Comparison of ENCODE assay signal across 8 cellular contexts in genomic region chr11:64245797-64246623, GRCh38. TPM values are rescaled to one million over a fixed set of nuclear protein-coding genes. Genes with fewer than 3 reads are reported as not detected.
A peak's percentile ranks its signal among the peaks of the same experiment; 100 is the strongest.
DNase-seq lines count a peak whose midpoint lies in the region; ATAC-seq and TF ChIP-seq lines count a peak whose summit lies in the region.

No MANE protein-coding gene starts in this region.

- intact Hi-C loops in left ventricle myocardium inferior (cut with micrococcal nuclease) = no loop called here

- peak in 1 of 2 donors; percentile 55 for ATAC-seq in activated naive CD4-positive, alpha-beta T cell treated with anti-CD3 and anti-CD28 coated beads, Interleukin-2, amount 50 U/mL, for 72 hours

- H3K36me3 ChIP-seq in SJSA1 (peaks cover 44% of the 10 kb centered on the region), left ventricle myocardium inferior (peaks cover 14% of the 10 kb centered on the region)

- POLR2A ChIA-PET in AG04450 (lab: Yijun Ruan, JAX) = interaction anchor here (0.5 to 1.9 kb wide), 9 partner anchors 10 to 1364 kb away, joined by 3 to 9 read pairs (median 4); partner anchors contain the start of genes ESRRA, FERMT3, NUDT22 and TRPT1

- H3K4me3 ChIP-seq in AG04450 (ENCODE audit: low read depth, low read length) (peak overlapping the region; percentile 98), HFF-Myc (replicated peaks; ENCODE audit: low read depth, low read length) (peak overlapping the region; percentile 99), SJSA1 (peak overlapping the region; percentile 79), left ventricle myocardium inferior (peak overlapping the region; percentile 88), retinal pigment epithelial cell (ENCODE audit: low read length) (peak overlapping the region; percentile 90)

- H3K27me3 ChIP-seq in AG04450 (ENCODE audit: control insufficient read depth, insufficient read depth, low read length) (no peaks in the 10 kb centered on the region), SJSA1 (replicated peaks) (no peaks in the 10 kb centered on the region), left ventricle myocardium inferior (ENCODE audit: low read depth) (no peaks in the 10 kb centered on the region)

- TF ChIP-seq CTCF in AG04450 (IDR thresholded peaks at IDR 0.05; ENCODE audit: low read depth, low read length) (no peak), HFF-Myc (IDR thresholded peaks at IDR 0.05; ENCODE audit: low read depth, low read length, missing control alignments) (no peak), left ventricle myocardium inferior (IDR thresholded peaks at IDR 0.05; ENCODE audit: borderline replicate concordance) (peak; percentile 7), retinal pigment epithelial cell (conservative IDR thresholded peaks at IDR 0.05; ENCODE audit: low read depth, low read length) (no peak)

- no peaks in the 10 kb centered on the region for H3K9me3 Mint-ChIP-seq in activated naive CD4-positive, alpha-beta T cell treated with anti-CD3 and anti-CD28 coated beads, Interleukin-2, amount 50 U/mL, for 72 hours

- H3K27ac ChIP-seq in AG04450 (ENCODE audit: low read depth, low read length) (peak overlapping the region; percentile 77), SJSA1 (peak overlapping the region; percentile 68), left ventricle myocardium inferior (replicated peaks) (peak overlapping the region; percentile 97)

- H3K36me3 Mint-ChIP-seq in activated naive CD4-positive, alpha-beta T cell treated with anti-CD3 and anti-CD28 coated beads, Interleukin-2, amount 50 U/mL, for 72 hours = peaks cover 6 to 16% of the 10 kb centered on the region in 2 donors

- CTCF ChIA-PET in AG04450 (lab: Charles Lee) = interaction anchor here (1.2 to 3.3 kb wide), 3 partner anchors 41 to 58 kb away, joined by 7 to 22 read pairs (median 8); partner anchors contain the start of gene CATSPERZ

- H3K9me3 ChIP-seq in AG04450 (ENCODE audit: control insufficient read depth, insufficient read depth, low read length) = peaks cover 4% of the 10 kb centered on the region; the same call in 1 of the 2 replicates
- no peaks in the 10 kb centered on the region for H3K9me3 ChIP-seq in SJSA1 (replicated peaks)
- H3K9me3 ChIP-seq in left ventricle myocardium inferior (replicated peaks) = no peaks in the 10 kb centered on the region

- DNase-seq in AG04450 (ENCODE audit: low read depth, low spot score) = peak; percentile 50
- no peak for DNase-seq in HFF-Myc (ENCODE audit: extremely low read depth, low read depth)
- DNase-seq in SJSA1 (ENCODE audit: low read depth in 1 of 2, low spot score in 2 of 2) = peak; percentile 91 to 99
- peak; percentile 72 to 87 for DNase-seq in activated naive CD4-positive, alpha-beta T cell treated with anti-CD3 and anti-CD28 coated beads, Interleukin-2, amount 50 U/mL, for 72 hours (ENCODE audit: low spot score in 2 of 2)
- DNase-seq in left ventricle myocardium inferior = peak; percentile 72
- peak; percentile 72 for DNase-seq in retinal pigment epithelial cell (ENCODE audit: low read depth)
- no peak for DNase-seq in cerebellum (ENCODE audit: low spot score)
- no peak for DNase-seq in NCI-H128 (lab: John Stamatoyannopoulos, UW; ENCODE audit: unreplicated experiment)

- peak overlapping the region; percentile 91 to 93 for H3K27ac Mint-ChIP-seq in activated naive CD4-positive, alpha-beta T cell treated with anti-CD3 and anti-CD28 coated beads, Interleukin-2, amount 50 U/mL, for 72 hours

- peaks cover 52% of the 10 kb centered on the region for H3K4me1 ChIP-seq in SJSA1 (replicated peaks)
- H3K4me1 ChIP-seq in left ventricle myocardium inferior = peaks cover 66% of the 10 kb centered on the region

RNA-seq across cellular contexts. Expression of gene PPP1R14B, which starts 0.7 kb away (rescaled TPM):
- polyA plus RNA-seq in AG04450 (2011; rRNA removed) = 119 and 146 TPM in 2 replicates
- polyA minus RNA-seq in AG04450 (2011; rRNA and poly(A)+ RNA removed) = 50.8 and 58.8 TPM in 2 replicates
- 467 and 505 TPM in 2 replicates for total RNA-seq in SJSA1 (2014; rRNA removed; shearing (Covaris generic))
- 100 to 1,000 TPM; 177 to 262 TPM for total RNA-seq in activated naive CD4-positive, alpha-beta T cell treated with anti-CD3 and anti-CD28 coated beads, Interleukin-2, amount 50 U/mL, for 72 hours
- total RNA-seq in left ventricle myocardium inferior = 102 TPM
- total RNA-seq in cerebellum = 48.4 TPM

RNA-seq across cellular contexts. Expression of gene FKBP2, which starts 5.1 kb away (rescaled TPM):
- polyA plus RNA-seq in AG04450 (2011; rRNA removed) = 29.9 and 39.0 TPM in 2 replicates
- 21.6 and 24.2 TPM in 2 replicates for polyA minus RNA-seq in AG04450 (2011; rRNA and poly(A)+ RNA removed)
- 73.4 and 228 TPM in 2 replicates for total RNA-seq in SJSA1 (2014; rRNA removed; shearing (Covaris generic))
- total RNA-seq in activated naive CD4-positive, alpha-beta T cell treated with anti-CD3 and anti-CD28 coated beads, Interleukin-2, amount 50 U/mL, for 72 hours = 10 to 100 TPM; 27.7 to 36.0 TPM
- total RNA-seq in left ventricle myocardium inferior (45.5 TPM), cerebellum (11.7 TPM)

RNA-seq across cellular contexts. Expression of gene PLCB3, which starts 5.3 kb away (rescaled TPM):
- 11.7 and 13.0 TPM in 2 replicates for polyA plus RNA-seq in AG04450 (2011; rRNA removed)
- 20.9 and 27.1 TPM in 2 replicates for polyA minus RNA-seq in AG04450 (2011; rRNA and poly(A)+ RNA removed)
- 34.3 and 51.5 TPM in 2 replicates for total RNA-seq in SJSA1 (2014; rRNA removed; shearing (Covaris generic))
- total RNA-seq in activated naive CD4-positive, alpha-beta T cell treated with anti-CD3 and anti-CD28 coated beads, Interleukin-2, amount 50 U/mL, for 72 hours = 10 to 100 TPM; 10.4 to 13.7 TPM
- total RNA-seq in left ventricle myocardium inferior (10.0 TPM), cerebellum (9.2 TPM)

RNA-seq across cellular contexts. Expression of gene VEGFB, which starts 11.6 kb away (rescaled TPM):
- 11.8 and 15.7 TPM in 2 replicates for polyA plus RNA-seq in AG04450 (2011; rRNA removed)
- polyA minus RNA-seq in AG04450 (2011; rRNA and poly(A)+ RNA removed) = 11.0 and 11.8 TPM in 2 replicates
- total RNA-seq in SJSA1 (2014; rRNA removed; shearing (Covaris generic)) = 13.0 and 17.2 TPM in 2 replicates
- total RNA-seq in activated naive CD4-positive, alpha-beta T cell treated with anti-CD3 and anti-CD28 coated beads, Interleukin-2, amount 50 U/mL, for 72 hours = 100 to 1,000 TPM in 1 of 2 donors, 10 to 100 TPM in 1; 57.6 to 119 TPM
- total RNA-seq in left ventricle myocardium inferior = 272 TPM
- 14.2 TPM for total RNA-seq in cerebellum

RNA-seq across cellular contexts. Expression of gene DNAJC4, which starts 15.7 kb away (rescaled TPM):
- polyA plus RNA-seq in AG04450 (2011; rRNA removed) = 18.7 and 28.4 TPM in 2 replicates
- polyA minus RNA-seq in AG04450 (2011; rRNA and poly(A)+ RNA removed) = 14.5 and 19.4 TPM in 2 replicates
- 2.7 and 11.9 TPM in 2 replicates for total RNA-seq in SJSA1 (2014; rRNA removed; shearing (Covaris generic))
- 10 to 100 TPM; 26.7 to 48.7 TPM for total RNA-seq in activated naive CD4-positive, alpha-beta T cell treated with anti-CD3 and anti-CD28 coated beads, Interleukin-2, amount 50 U/mL, for 72 hours
- total RNA-seq in left ventricle myocardium inferior (59.9 TPM), cerebellum (15.7 TPM)

Comparison
In these comparisons a context has a peak if more than half of its experiments do, and no peak if none do; other contexts are left out.
1. DNase-seq: peak in AG04450 (single experiment), SJSA1 (2 of 2), activated naive CD4-positive, alpha-beta T cell treated with anti-CD3 and anti-CD28 coated beads, Interleukin-2, amount 50 U/mL, for 72 hours (2 of 2), left ventricle myocardium inferior (single experiment) and retinal pigment epithelial cell (single experiment); none in HFF-Myc (single experiment), cerebellum (single experiment) and NCI-H128 (single experiment).
2. Peak in every context shown above with its lines, with median percentiles within 50 percentile points of each other: H3K27ac ChIP-seq and H3K4me3 ChIP-seq.